In the genomic region with DNA sequence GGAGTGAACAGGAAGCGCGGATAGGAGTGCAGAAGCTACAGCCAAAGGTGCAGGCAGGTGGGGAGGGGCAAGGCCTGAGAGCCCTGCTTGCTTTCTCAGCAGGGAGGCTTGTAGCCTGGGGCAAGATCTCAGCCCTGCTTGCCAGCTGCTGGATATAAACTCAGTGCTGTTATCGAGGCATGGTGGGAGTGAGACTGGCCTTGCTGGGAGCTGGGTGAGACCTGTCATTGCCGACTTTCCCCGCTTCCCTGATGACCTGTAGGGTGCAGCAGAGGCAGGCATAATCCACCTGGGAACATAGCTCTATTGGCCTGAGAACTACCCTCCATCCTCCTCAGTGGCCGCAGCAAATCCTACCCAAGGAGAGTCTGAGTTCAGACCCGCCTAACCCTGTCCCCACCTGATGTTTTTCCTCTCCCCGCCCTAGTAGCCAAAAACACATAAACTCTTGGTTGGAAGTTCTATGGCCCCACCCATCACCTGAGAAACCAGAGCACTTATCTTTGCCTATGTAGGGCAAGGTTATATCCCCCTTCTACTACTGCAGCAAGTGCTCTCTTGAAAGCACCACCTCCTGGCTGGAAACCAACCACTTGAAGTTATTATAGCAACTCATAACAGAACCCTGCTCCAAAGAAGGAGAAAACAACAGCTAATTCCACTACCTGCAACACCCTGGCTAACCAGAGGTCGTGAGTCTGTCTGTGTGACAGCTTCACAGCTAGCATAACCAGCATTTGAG, we compare ENCODE assay signal across 16 cellular contexts.
DNase-seq lines count a peak whose midpoint lies in the region; ATAC-seq lines count a peak whose summit lies in the region.
"Had no signal": no experiment of that assay in that cellular context is flagged by ENCODE, and none has a peak within 500 bp of the region (broad histone marks: within the 10 kb centered on the region; RNA-seq: fewer than 3 reads in every experiment).

No MANE protein-coding gene starts in this region.

- ATAC-seq in HG02759 (IDR thresholded peaks at IDR 0.05; ENCODE audit: unreplicated experiment) = no peak
- ATAC-seq: T-cell had no signal

- H3K9me3 ChIP-seq in HUES6 (ENCODE audit: control insufficient read depth, insufficient read depth, low read depth, low read length) = 0 out of 2 replicates have a peak, but pooled peaks cover 9% of the 10 kb centered on the region

- 0 out of 2 replicates have a peak overlapping the region, but pooled peaks have one; percentile 27 for H3K27ac ChIP-seq in HUES6 (ENCODE audit: low read depth, low read length)
- H3K27ac ChIP-seq: tibial artery had no signal

- DNase-seq in DMS153 (lab: John Stamatoyannopoulos, UW) = peak; percentile 65
- peak; percentile 83 for DNase-seq in NCI-H345 (lab: John Stamatoyannopoulos, UW)
- peak; percentile 50 for DNase-seq in iPS-NIHi11 (ENCODE audit: low spot score)
- DNase-seq in EL = no peak
- no peak for DNase-seq in dermis blood vessel endothelial cell
- DNase-seq in T1000 (lab: John Stamatoyannopoulos, UW) = no peak
- DNase-seq: activated CD4-positive, CD25-positive, alpha-beta regulatory T cell treated with anti-CD3 and anti-CD28 coated beads, Interleukin-2, amount 50 U/mL, for 72 hours; activated CD8-positive, alpha-beta memory T cell treated with anti-CD3 and anti-CD28 coated beads, Interleukin-2, amount 50 U/mL, for 4 hours; central memory CD4-positive, alpha-beta T cell; kidney glomerular epithelial cell; NCI-H1694; stimulated activated CD8-positive, alpha-beta memory T cell treated with anti-CD3 and anti-CD28 coated beads, Interleukin-4, amount 100 ng/mL, for 48 hours; T-cell; tibial artery had no signal

- H3K36me3 ChIP-seq in HUES6 (ENCODE audit: control insufficient read depth, insufficient read depth, low read length) = no peaks in the 10 kb centered on the region
- H3K36me3 ChIP-seq: tibial artery had no signal

- H3K4me3 ChIP-seq in HUES6 (ENCODE audit: low read depth, low read length) = peak overlapping the region; percentile 8; the same call in 1 of the 2 replicates
- H3K4me3 ChIP-seq: tibial artery had no signal

- H3K9ac ChIP-seq in HUES6 (ENCODE audit: low read length) = peak overlapping the region; percentile 18

- no peaks in the 10 kb centered on the region for H3K27me3 ChIP-seq in HUES6 (ENCODE audit: control insufficient read depth, insufficient read depth, low read length)
- H3K27me3 ChIP-seq: tibial artery had no signal

- H3K4me1 ChIP-seq in HUES6 (ENCODE audit: control insufficient read depth, insufficient read depth, low read length) = peaks cover 35% of the 10 kb centered on the region
- H3K4me1 ChIP-seq: tibial artery had no signal

Comparison
In these comparisons a context has a peak if more than half of its experiments do, and no peak if none do; other contexts are left out.
1. DNase-seq: peak in DMS153 (single experiment), NCI-H345 (single experiment) and iPS-NIHi11 (single experiment); none in EL (single experiment), dermis blood vessel endothelial cell (single experiment) and T1000 (single experiment).